Comparison of ENCODE assay signal across 15 cellular contexts in the genomic region with DNA sequence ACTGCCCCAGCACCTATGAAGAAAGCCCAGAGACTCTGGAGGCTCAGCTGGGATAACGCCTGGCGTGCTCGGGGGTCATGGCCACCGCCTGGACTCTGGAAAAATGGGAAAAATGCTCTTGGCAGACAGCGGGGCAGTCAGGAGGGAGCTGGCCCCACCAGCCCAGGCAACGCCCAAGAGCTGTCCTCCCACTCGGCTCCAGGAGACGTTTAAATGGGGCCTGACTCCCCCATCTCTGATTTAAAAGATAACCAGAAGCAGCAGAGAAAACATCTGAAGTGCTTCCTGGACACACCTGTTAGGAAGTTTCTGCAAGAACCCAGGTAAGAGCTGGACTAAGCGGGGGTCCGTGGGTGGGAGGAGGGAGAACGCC.
DNase-seq lines count a peak whose midpoint lies in the region; ATAC-seq and TF ChIP-seq lines count a peak whose summit lies in the region.
"Had no signal": no experiment of that assay in that cellular context is flagged by ENCODE, and none has a peak within 500 bp of the region (broad histone marks: within the 10 kb centered on the region; RNA-seq: fewer than 3 reads in every experiment).

No MANE protein-coding gene starts in this region.

- no peaks in the 10 kb centered on the region for H3K36me3 ChIP-seq in Panc1 (ENCODE audit: control insufficient read depth, insufficient read depth, low read length)
- no peaks in the 10 kb centered on the region for H3K36me3 ChIP-seq in rectal smooth muscle tissue (ENCODE audit: control insufficient read depth, insufficient read depth, low read length)
- H3K36me3 ChIP-seq: right atrium auricular region, WERI-Rb-1 had no signal

- DNase-seq in Panc1 (ENCODE audit: low read depth, low spot score) (no peak), left colon (no peak), NCI-H1105 treated with DMSO at 0.1 percent for 48 hours (lab: John Stamatoyannopoulos, UW) (no peak)
- DNase-seq in activated naive CD4-positive, alpha-beta T cell treated with anti-CD3 and anti-CD28 coated beads, Interleukin-2, amount 50 U/mL, for 16 hours = no peak
- DNase-seq: activated CD8-positive, alpha-beta memory T cell treated with anti-CD3 and anti-CD28 coated beads, Interleukin-2, amount 50 U/mL, for 48 hours; C1 segment of cervical spinal cord; GOT3; stimulated activated naive CD4-positive, alpha-beta T cell; WERI-Rb-1 had no signal

- no peak overlapping the region for H3K9ac ChIP-seq in rectal smooth muscle tissue (ENCODE audit: low read length)

- ATAC-seq in Panc1 = no peak
- ATAC-seq in left colon = peak; percentile 23
- no peak for ATAC-seq in GM18867 (IDR thresholded peaks at IDR 0.05; ENCODE audit: unreplicated experiment)
- ATAC-seq in HG03280 (IDR thresholded peaks at IDR 0.05; ENCODE audit: unreplicated experiment) = no peak

- peak overlapping the region; percentile 13; the same call in 1 of the 2 replicates for H3K27ac ChIP-seq in C4-2B
- 0 out of 2 replicates have a peak overlapping the region, but pooled peaks have one; percentile 29 for H3K27ac ChIP-seq in Panc1 (ENCODE audit: low read length)
- H3K27ac ChIP-seq in rectal smooth muscle tissue (ENCODE audit: low read depth, low read length) = no peak overlapping the region
- H3K27ac ChIP-seq: right atrium auricular region, WERI-Rb-1 had no signal

- H3K4me3 ChIP-seq in Panc1 (ENCODE audit: low read depth in 2 of 2, low read length in 2 of 2) (peak overlapping the region in 1 of 2 experiments; percentile 25; a peak in 1 of 4 replicates), rectal smooth muscle tissue (ENCODE audit: low read length) (peak overlapping the region; percentile 64)
- H3K4me3 ChIP-seq: mucosa of descending colon had no signal

- BruUV-seq in Panc1 (replicated peaks; lab: Mats Ljungman, UMichigan) = no TSS peak

- H3K27me3 ChIP-seq in Panc1 (ENCODE audit: control insufficient read depth, insufficient read depth, low read length) (no peaks in the 10 kb centered on the region; the same call in 1 of the 2 replicates), rectal smooth muscle tissue (ENCODE audit: control insufficient read depth, insufficient read depth, low read length) (peaks cover 8% of the 10 kb centered on the region)
- H3K27me3 ChIP-seq: right atrium auricular region had no signal

- H3K4me1 ChIP-seq in Panc1 (ENCODE audit: control insufficient read depth, insufficient read depth, low read length) (peaks cover 15% of the 10 kb centered on the region), rectal smooth muscle tissue (ENCODE audit: control insufficient read depth, insufficient read depth, low read length) (no peaks in the 10 kb centered on the region)
- H3K4me1 ChIP-seq: right atrium auricular region had no signal

- TF ChIP-seq CTCF in C4-2B (conservative IDR thresholded peaks at IDR 0.05) (no peak), Panc1 (IDR thresholded peaks at IDR 0.05) (no peak)

- POLR2A ChIA-PET in Panc1 (lab: Charles Lee) = interaction anchor here (0.7 kb wide), 1 partner anchor 8 kb away, joined by 4 read pairs; no protein-coding TSS in a partner anchor

- in situ Hi-C loops in Panc1 (cut with HindIII; ENCODE audit: low pct_unique_long_range_greater_than_20kb, low sequenced_read_pairs) = no loop called here

- intact Hi-C loops in Panc1 (cut with micrococcal nuclease; ENCODE audit: unreplicated experiment) = no loop called here
- intact Hi-C loops in left colon (cut with DNase I, micrococcal nuclease) = no loop called here

- CTCF ChIA-PET in Panc1 (lab: Charles Lee) = interaction anchor here (0.8 kb wide), 1 partner anchor 286 kb away, joined by 3 read pairs; no protein-coding TSS in a partner anchor

- H3K9me3 ChIP-seq in Panc1 (ENCODE audit: control insufficient read depth, insufficient read depth, low read depth, low read length) = no peaks in the 10 kb centered on the region
- H3K9me3 ChIP-seq: mucosa of descending colon, right atrium auricular region had no signal
